30 cellular contexts compared by ENCODE assay signal in genomic region chr11:119910056-119910455, GRCh38.
DNase-seq lines count a peak whose midpoint lies in the region; ATAC-seq, FAIRE-seq and TF ChIP-seq lines count a peak whose summit lies in the region.
"Had no signal": no experiment of that assay in that cellular context is flagged by ENCODE, and none has a peak within 500 bp of the region (broad histone marks: within the 10 kb centered on the region; RNA-seq: fewer than 3 reads in every experiment).

No MANE protein-coding gene starts in this region.

- FAIRE-seq in bronchial epithelial cell (lab: Jason Lieb, UNC), result peak; percentile 18

- in situ Hi-C loops in transverse colon (cut with MboI; ENCODE audit: low pct_ligation_motif_present in 1 of 4, low pct_unique_long_range_greater_than_20kb in 1 of 4, low sequenced_read_pairs in 3 of 4), result no loop called here

- H3K27ac ChIP-seq in transverse colon, result peak overlapping the region; percentile 24 to 87 (median 66)
- H3K27ac ChIP-seq: breast epithelium, gastrocnemius medialis, left ventricle myocardium inferior, right atrium auricular region, spleen, suprapubic skin, uterus had no signal

- intact Hi-C loops in transverse colon (cut with DNase I; ENCODE audit: low total_unique reads), result no loop called here

- H3K4me3 ChIP-seq in bronchial epithelial cell (ENCODE audit: low read depth, low read length), result no peak overlapping the region
- no peak overlapping the region for H3K4me3 ChIP-seq in transverse colon
- H3K4me3 ChIP-seq: breast epithelium, gastrocnemius medialis, left ventricle myocardium inferior, right atrium auricular region, spleen, suprapubic skin, uterus had no signal

- ATAC-seq in GM18502 (IDR thresholded peaks at IDR 0.05; ENCODE audit: poor library complexity, unreplicated experiment), result no peak
- ATAC-seq: gastrocnemius medialis, natural killer cell had no signal

- H3K27me3 ChIP-seq in bronchial epithelial cell (ENCODE audit: control insufficient read depth, insufficient read depth, low read length), result peaks cover 27% of the 10 kb centered on the region
- no peaks in the 10 kb centered on the region for H3K27me3 ChIP-seq in transverse colon
- H3K27me3 ChIP-seq: right atrium auricular region, uterus had no signal

- no peaks in the 10 kb centered on the region for H3K36me3 ChIP-seq in bronchial epithelial cell (ENCODE audit: control insufficient read depth, insufficient read depth, low read length)
- no peaks in the 10 kb centered on the region for H3K36me3 ChIP-seq in transverse colon
- H3K36me3 ChIP-seq: breast epithelium, gastrocnemius medialis, left ventricle myocardium inferior, right atrium auricular region, spleen, suprapubic skin, uterus had no signal

- TF ChIP-seq POLR2A in transverse colon (IDR thresholded peaks at IDR 0.05), result no peak

- no peak for TF ChIP-seq EP300 in transverse colon (IDR thresholded peaks at IDR 0.05; ENCODE audit: low read depth)

- no peaks in the 10 kb centered on the region for H3K9me3 ChIP-seq in transverse colon
- H3K9me3 ChIP-seq: breast epithelium, gastrocnemius medialis, left ventricle myocardium inferior, right atrium auricular region, suprapubic skin, uterus had no signal

- H3K4me1 ChIP-seq in transverse colon, result peaks cover 0 to 44% (median 33%) of the 10 kb centered on the region in 4 donors
- H3K4me1 ChIP-seq: breast epithelium, gastrocnemius medialis, right atrium auricular region, uterus had no signal

- DNase-seq in NCI-H345 (lab: John Stamatoyannopoulos, UW) (peak; percentile 14), NCI-H345 treated with DMSO at 0.1 percent for 48 hours (lab: John Stamatoyannopoulos, UW; ENCODE audit: unreplicated experiment) (no peak), bronchial epithelial cell (ENCODE audit: low read depth) (no peak), midbrain (lab: John Stamatoyannopoulos, UW) (peak; percentile 37), transverse colon (peak; percentile 74), H4 (ENCODE audit: low spot score) (no peak)
- no peak for DNase-seq in effector CD8-positive, alpha-beta T cell (lab: John Stamatoyannopoulos, UW)
- DNase-seq: 8988T; activated CD4-positive, alpha-beta memory T cell treated with anti-CD3 and anti-CD28 coated beads for 36 hours; activated CD4-positive, CD25-positive, alpha-beta regulatory T cell treated with anti-CD3 and anti-CD28 coated beads, Interleukin-2, amount 50 U/mL, for 72 hours; activated CD8-positive, alpha-beta memory T cell treated with anti-CD3 and anti-CD28 coated beads, Interleukin-2, amount 50 U/mL, for 4 hours; activated naive CD4-positive, alpha-beta T cell treated with anti-CD3 and anti-CD28 coated beads, Interleukin-2, amount 50 U/mL, for 16 hours; amniotic stem cell; CD4-positive, alpha-beta T cell; gastrocnemius medialis; H7; Kasumi-1; left ventricle myocardium inferior; MV-4-11; natural killer cell; NCI-H187 treated with DMSO at 0.1 percent for 48 hours; NCI-H82; spleen; stimulated activated CD4-positive, alpha-beta T cell treated with anti-CD3 and anti-CD28 coated beads, Interleukin-4, amount 100 ng/mL, for 1 hour; T-helper 1 cell; uterus had no signal

- 50 to 68% methylated on average over 2 to 4 of the region's 4 CpGs for WGBS in transverse colon (ENCODE audit: low coverage in 1 of 2), 2 donors

- TF ChIP-seq CTCF in bronchial epithelial cell (IDR thresholded peaks at IDR 0.05; ENCODE audit: insufficient read depth, low read length, severe bottlenecking), result no peak
- no peak for TF ChIP-seq CTCF in transverse colon (IDR thresholded peaks at IDR 0.05)

Comparison
In these comparisons a context has a peak if more than half of its experiments do, and no peak if none do; other contexts are left out.
1. DNase-seq: peak in NCI-H345 (single experiment), midbrain (single experiment) and transverse colon (single experiment); none in NCI-H345 treated with DMSO at 0.1 percent for 48 hours (single experiment), bronchial epithelial cell (single experiment), H4 (single experiment) and effector CD8-positive, alpha-beta T cell (single experiment).